8 cellular contexts compared by ENCODE assay signal in genomic region chr9:128828719-128829452, GRCh38. TPM values are rescaled to one million over a fixed set of nuclear protein-coding genes. Genes with fewer than 3 reads are reported as not detected.
DNase-seq lines count a peak whose midpoint lies in the region; FAIRE-seq and TF ChIP-seq lines count a peak whose summit lies in the region.

No MANE protein-coding gene starts in this region.

- peak overlapping the region; percentile 70; the same call in 1 of the 2 replicates for H3K14ac ChIP-seq in H9 (ENCODE audit: insufficient read depth, low read length)

- H2BK5ac ChIP-seq in H9 (ENCODE audit: insufficient read length, low read length) = no peak overlapping the region

- peaks cover 0 to 50% (median 29%) of the 10 kb centered on the region in 11 experiments; a peak in 13 of 22 replicates for H4K20me1 ChIP-seq in BLaER1 treated with 17β-estradiol and CSF1 and Interleukin-3, amounts not matched to agents 10 nM and 100 nM
- H4K20me1 ChIP-seq in H9 (ENCODE audit: control insufficient read depth, insufficient read depth, insufficient read length) = no peaks in the 10 kb centered on the region
- H4K20me1 ChIP-seq in keratinocyte (ENCODE audit: control insufficient read depth, extremely low read depth, insufficient read depth, low read length) = no peaks in the 10 kb centered on the region

- H3K36me3 ChIP-seq in BLaER1 treated with 17β-estradiol and CSF1 and Interleukin-3, amounts not matched to agents 10 nM and 100 nM = peaks cover 34 to 65% (median 55%) of the 10 kb centered on the region in 11 experiments
- H3K36me3 ChIP-seq in keratinocyte (ENCODE audit: control insufficient read depth in 2 of 2, extremely low read depth in 1 of 2, insufficient read depth in 2 of 2, low read length in 2 of 2) = peaks cover 25 to 33% of the 10 kb centered on the region in 2 experiments

- no peak overlapping the region for H4K8ac ChIP-seq in H9 (replicated peaks; ENCODE audit: insufficient read length, low read depth, low read length)

- H2BK20ac ChIP-seq in H9 (ENCODE audit: low read depth, low read length, poor library complexity, severe bottlenecking) = no peak overlapping the region

- peaks cover 38 to 62% (median 56%) of the 10 kb centered on the region in 3 experiments; a peak in 6 of 7 replicates for H3K36me3 Mint-ChIP-seq in H9 (ENCODE audit: insufficient read depth in 1 of 3, low read depth in 3 of 3)
- H3K36me3 Mint-ChIP-seq in activated T-helper 1 cell treated with anti-CD3 and anti-CD28 coated beads, Interleukin-12 subunit alpha, Interleukin-12 subunit beta, Interleukin-2, Interleukin-4 antibody, amounts not matched to agents 30 ng/mL and 10 ng/mL and 1 ng/mL, durations not matched to agents 14 hours and 24 hours and 36 hours (ENCODE audit: low read depth) = peaks cover 26% of the 10 kb centered on the region

- intact Hi-C loops in activated T-helper 1 cell treated with anti-CD3 and anti-CD28 coated beads, Interleukin-12 subunit alpha, Interleukin-12 subunit beta, Interleukin-2, Interleukin-4 antibody, amounts not matched to agents 30 ng/mL and 10 ng/mL and 1 ng/mL, durations not matched to agents 14 hours and 24 hours and 36 hours (cut with micrococcal nuclease) = loop anchor here (1.0 to 2.0 kb wide), 8 partner anchors 11 to 282 kb away; partner anchors contain the start of genes DOLK, ENDOG, LRRC8A and NUP188

- no peaks in the 10 kb centered on the region for H3K9me3 Mint-ChIP-seq in H9
- no peaks in the 10 kb centered on the region for H3K9me3 Mint-ChIP-seq in activated T-helper 1 cell treated with anti-CD3 and anti-CD28 coated beads, Interleukin-12 subunit alpha, Interleukin-12 subunit beta, Interleukin-2, Interleukin-4 antibody, amounts not matched to agents 30 ng/mL and 10 ng/mL and 1 ng/mL, durations not matched to agents 14 hours and 24 hours and 36 hours

- peaks cover 8% of the 10 kb centered on the region for H3K23me2 ChIP-seq in H9 (ENCODE audit: insufficient read length, low read depth, low read length, poor library complexity, severe bottlenecking)

- peak overlapping the region; percentile 90 to 93 for H3K4me3 Mint-ChIP-seq in H9
- H3K4me3 Mint-ChIP-seq in activated T-helper 1 cell treated with anti-CD3 and anti-CD28 coated beads, Interleukin-12 subunit alpha, Interleukin-12 subunit beta, Interleukin-2, Interleukin-4 antibody, amounts not matched to agents 30 ng/mL and 10 ng/mL and 1 ng/mL, durations not matched to agents 14 hours and 24 hours and 36 hours = peak overlapping the region; percentile 97

- H2BK12ac ChIP-seq in H9 (ENCODE audit: insufficient read length, low read depth, low read length) = no peak overlapping the region

- peak overlapping the region; percentile 79 to 96 (median 89) for H3K9ac ChIP-seq in BLaER1 treated with 17β-estradiol and CSF1 and Interleukin-3, amounts not matched to agents 10 nM and 100 nM
- H3K9ac ChIP-seq in H9 (ENCODE audit: extremely low read depth, insufficient read length, low read length) (peak overlapping the region; percentile 79), keratinocyte (ENCODE audit: control insufficient read depth, extremely low read depth, insufficient read depth, low read length) (peak overlapping the region; percentile 87)

- peaks cover 6 to 10% of the 10 kb centered on the region in 2 experiments for H3K4me1 Mint-ChIP-seq in H9
- H3K4me1 Mint-ChIP-seq in activated T-helper 1 cell treated with anti-CD3 and anti-CD28 coated beads, Interleukin-12 subunit alpha, Interleukin-12 subunit beta, Interleukin-2, Interleukin-4 antibody, amounts not matched to agents 30 ng/mL and 10 ng/mL and 1 ng/mL, durations not matched to agents 14 hours and 24 hours and 36 hours (ENCODE audit: low read depth) = peaks cover 23% of the 10 kb centered on the region

- DNase-seq in H9 (no peak), keratinocyte (ENCODE audit: low read depth, low spot score) (no peak), HuH-7 (ENCODE audit: low spot score) (no peak), SKM-1 treated with dmso at 0.1 percent for 144 hours (lab: John Stamatoyannopoulos, UW; ENCODE audit: unreplicated experiment) (no peak), COLO668 (lab: John Stamatoyannopoulos, UW; ENCODE audit: unreplicated experiment) (no peak)
- no peak for DNase-seq in activated T-helper 1 cell treated with anti-CD3 and anti-CD28 coated beads, Interleukin-12 subunit alpha, Interleukin-12 subunit beta, Interleukin-2, Interleukin-4 antibody, amounts not matched to agents 30 ng/mL and 10 ng/mL and 1 ng/mL, durations not matched to agents 14 hours and 24 hours and 36 hours (ENCODE audit: low spot score)

- H3K4me2 ChIP-seq in BLaER1 treated with 17β-estradiol and CSF1 and Interleukin-3, amounts not matched to agents 10 nM and 100 nM = peak overlapping the region; percentile 82 to 99 (median 95)
- H3K4me2 ChIP-seq in H9 (ENCODE audit: insufficient read depth, insufficient read length, low read length) (peak overlapping the region; percentile 91), keratinocyte (ENCODE audit: control insufficient read depth, extremely low read depth, insufficient read depth, low read depth, low read length) (peak overlapping the region; percentile 98)

- dilution Hi-C loops in keratinocyte (cut with MboI; ENCODE audit: extremely low pct_ligation_motif_present, low sequenced_read_pairs) = no loop called here

- no peak overlapping the region for H2AK5ac ChIP-seq in H9 (ENCODE audit: insufficient read length, low read length)

- H3K79me2 ChIP-seq in H9 (ENCODE audit: insufficient read depth, low read length) = peaks cover 3% of the 10 kb centered on the region; the same call in 1 of the 2 replicates
- H3K79me2 ChIP-seq in keratinocyte (ENCODE audit: control insufficient read depth, insufficient read depth, low read length) = peaks cover 9% of the 10 kb centered on the region

- TF ChIP-seq CTCF in H9 (conservative IDR thresholded peaks at IDR 0.05) = no peak
- TF ChIP-seq CTCF in keratinocyte (optimal IDR thresholded peaks at IDR 0.05 in 1 of 3, IDR thresholded peaks at IDR 0.05 in 1 of 3, conservative IDR thresholded peaks at IDR 0.05 in 1 of 3; ENCODE audit: extremely low read depth in 1 of 3, insufficient read depth in 2 of 3, low read length in 3 of 3) = no peak

- H3K4me1 ChIP-seq in BLaER1 treated with 17β-estradiol and CSF1 and Interleukin-3, amounts not matched to agents 10 nM and 100 nM = peaks cover 17 to 26% (median 19%) of the 10 kb centered on the region in 10 experiments
- H3K4me1 ChIP-seq in H9 (ENCODE audit: insufficient read depth, low read length) (no peaks in the 10 kb centered on the region), keratinocyte (ENCODE audit: control insufficient read depth, extremely low read depth, insufficient read depth, low read length) (peaks cover 6% of the 10 kb centered on the region)

- H3K4ac ChIP-seq in H9 (ENCODE audit: low read depth, low read length) = no peak overlapping the region

- H3K79me1 ChIP-seq in H9 (ENCODE audit: insufficient read depth, low read depth, low read length, poor library complexity, severe bottlenecking) = peaks cover 8% of the 10 kb centered on the region

- H2BK15ac ChIP-seq in H9 (ENCODE audit: low read depth, low read length) = no peak overlapping the region

- peak overlapping the region; percentile 53 to 91 (median 83); a peak in 21 of 22 replicates for H3K27ac ChIP-seq in BLaER1 treated with 17β-estradiol and CSF1 and Interleukin-3, amounts not matched to agents 10 nM and 100 nM
- no peak overlapping the region for H3K27ac ChIP-seq in H9 (ENCODE audit: insufficient read length, low read depth, low read length)
- H3K27ac ChIP-seq in keratinocyte (ENCODE audit: control insufficient read depth, insufficient read depth, low read length) = peak overlapping the region; percentile 57
- peak overlapping the region; percentile 27 for H3K27ac ChIP-seq in temporal lobe (ENCODE audit: low read depth, low read length)

- WGBS in H9 (ENCODE audit: extremely low coverage, insufficient read length, low lambda C conversion rate) = no CpG with 5 or more reads among the region's 18 CpGs

- H3K56ac ChIP-seq in H9 (ENCODE audit: insufficient read length, low read depth, low read length) = no peak overlapping the region

- no peak overlapping the region for H3T11ph ChIP-seq in H9 (ENCODE audit: low read length)

- H2BK120ac ChIP-seq in H9 (ENCODE audit: low read depth, low read length, poor library complexity, severe bottlenecking) = no peak overlapping the region

- no peak overlapping the region for H4K5ac ChIP-seq in H9 (ENCODE audit: insufficient read length, low read depth, low read length)

- no peak overlapping the region for H3K18ac ChIP-seq in H9 (ENCODE audit: insufficient read length, low read depth, low read length)

- peak overlapping the region; percentile 74 to 98 (median 92) for H3K4me3 ChIP-seq in BLaER1 treated with 17β-estradiol and CSF1 and Interleukin-3, amounts not matched to agents 10 nM and 100 nM
- peak overlapping the region; percentile 80 to 94 (median 84) for H3K4me3 ChIP-seq in keratinocyte (ENCODE audit: control insufficient read depth in 2 of 3, extremely low read depth in 1 of 3, insufficient read depth in 2 of 3, low read depth in 1 of 3, low read length in 3 of 3)

- no peak overlapping the region for H4K91ac ChIP-seq in H9 (ENCODE audit: insufficient read length, low read depth, low read length)

- H3K27me3 Mint-ChIP-seq in H9 (ENCODE audit: low read depth) = no peaks in the 10 kb centered on the region
- no peaks in the 10 kb centered on the region for H3K27me3 Mint-ChIP-seq in activated T-helper 1 cell treated with anti-CD3 and anti-CD28 coated beads, Interleukin-12 subunit alpha, Interleukin-12 subunit beta, Interleukin-2, Interleukin-4 antibody, amounts not matched to agents 30 ng/mL and 10 ng/mL and 1 ng/mL, durations not matched to agents 14 hours and 24 hours and 36 hours (ENCODE audit: insufficient read depth)

- no peaks in the 10 kb centered on the region for H3K9me1 ChIP-seq in keratinocyte (ENCODE audit: control insufficient read depth, extremely low read depth, insufficient read depth, low read length)

- peak overlapping the region; percentile 43 to 96 (median 89); a peak in 5 of 7 replicates for H3K27ac Mint-ChIP-seq in H9
- peak overlapping the region; percentile 88 for H3K27ac Mint-ChIP-seq in activated T-helper 1 cell treated with anti-CD3 and anti-CD28 coated beads, Interleukin-12 subunit alpha, Interleukin-12 subunit beta, Interleukin-2, Interleukin-4 antibody, amounts not matched to agents 30 ng/mL and 10 ng/mL and 1 ng/mL, durations not matched to agents 14 hours and 24 hours and 36 hours

- FAIRE-seq in keratinocyte (lab: Jason Lieb, UNC) = no peak

- H3K9me3 ChIP-seq in BLaER1 treated with 17β-estradiol and CSF1 and Interleukin-3, amounts not matched to agents 10 nM and 100 nM (replicated peaks in 1 of 11) = no peaks in the 10 kb centered on the region
- H3K9me3 ChIP-seq in H9 (ENCODE audit: control insufficient read depth, low read depth, low read length) = no peaks in the 10 kb centered on the region
- no peaks in the 10 kb centered on the region for H3K9me3 ChIP-seq in keratinocyte (ENCODE audit: control insufficient read depth, low read depth, low read length)

- H3K23ac ChIP-seq in H9 (ENCODE audit: insufficient read length, low read depth, low read length) = no peak overlapping the region

- H3K27me3 ChIP-seq in BLaER1 treated with 17β-estradiol and CSF1 and Interleukin-3, amounts not matched to agents 10 nM and 100 nM = no peaks in the 10 kb centered on the region
- H3K27me3 ChIP-seq in H9 (ENCODE audit: insufficient read depth, low read length) (no peaks in the 10 kb centered on the region), keratinocyte (ENCODE audit: control insufficient read depth, extremely low read depth, insufficient read depth, low read length) (no peaks in the 10 kb centered on the region)

- H2AFZ ChIP-seq in H9 (ENCODE audit: low read length) (no peak overlapping the region), keratinocyte (ENCODE audit: control insufficient read depth, low read length) (peak overlapping the region; percentile 84)

RNA-seq across cellular contexts. Expression of gene SPOUT1, which starts 0.7 kb away (rescaled TPM):
- total RNA-seq in H9 (2021) (86.3 and 91.8 TPM in 2 replicates), temporal lobe (10.8 TPM)
- 151 and 158 TPM in 2 replicates for total RNA-seq in activated T-helper 1 cell treated with anti-CD3 and anti-CD28 coated beads, Interleukin-12 subunit alpha, Interleukin-12 subunit beta, Interleukin-2, Interleukin-4 antibody, amounts not matched to agents 30 ng/mL and 10 ng/mL and 1 ng/mL, durations not matched to agents 14 hours and 24 hours and 36 hours
- polyA plus RNA-seq in keratinocyte = 22.0 to 27.5 TPM (median 26.5 TPM) in 3 replicates
- 10.8 TPM for polyA plus RNA-seq in keratinocyte (2011; ENCODE audit: low read depth)
- polyA plus RNA-seq in keratinocyte (2011; cell fraction: cytosol; rRNA removed) = 16.2 and 27.5 TPM in 2 replicates
- 35.5 and 46.1 TPM in 2 replicates for polyA plus RNA-seq in keratinocyte (2011; cell fraction: nucleus; rRNA removed)
- 27.1 and 27.3 TPM in 2 replicates for polyA plus RNA-seq in keratinocyte (2012; ENCODE audit: low replicate concordance)
- 18.3 to 77.2 TPM (median 19.1 TPM) in 3 replicates for polyA minus RNA-seq in keratinocyte
- 29.9 TPM for polyA minus RNA-seq in keratinocyte (2011; cell fraction: cytosol; rRNA and poly(A)+ RNA removed)
- polyA minus RNA-seq in keratinocyte (2011; cell fraction: nucleus; rRNA and poly(A)+ RNA removed) = 5.9 and 6.9 TPM in 2 replicates

RNA-seq across cellular contexts. Expression of gene ENDOG, which starts 10.6 kb away (rescaled TPM):
- total RNA-seq in H9 (2021) (16.7 and 17.6 TPM in 2 replicates), temporal lobe (9.6 TPM)
- 22.1 and 26.2 TPM in 2 replicates for total RNA-seq in activated T-helper 1 cell treated with anti-CD3 and anti-CD28 coated beads, Interleukin-12 subunit alpha, Interleukin-12 subunit beta, Interleukin-2, Interleukin-4 antibody, amounts not matched to agents 30 ng/mL and 10 ng/mL and 1 ng/mL, durations not matched to agents 14 hours and 24 hours and 36 hours
- polyA plus RNA-seq in keratinocyte = 10.1 to 18.5 TPM (median 10.2 TPM) in 3 replicates
- polyA plus RNA-seq in keratinocyte (2011; ENCODE audit: low read depth) = 1.9 TPM
- polyA plus RNA-seq in keratinocyte (2011; cell fraction: cytosol; rRNA removed) = 7.1 and 15.1 TPM in 2 replicates
- polyA plus RNA-seq in keratinocyte (2011; cell fraction: nucleus; rRNA removed) = 6.8 and 11.2 TPM in 2 replicates
- 6.4 and 13.6 TPM in 2 replicates for polyA plus RNA-seq in keratinocyte (2012; ENCODE audit: low replicate concordance)
- 7.4 to 16.6 TPM (median 9.9 TPM) in 3 replicates for polyA minus RNA-seq in keratinocyte
- polyA minus RNA-seq in keratinocyte (2011; cell fraction: cytosol; rRNA and poly(A)+ RNA removed) = 28.8 TPM
- polyA minus RNA-seq in keratinocyte (2011; cell fraction: nucleus; rRNA and poly(A)+ RNA removed) = 4.9 and 5.2 TPM in 2 replicates

RNA-seq across cellular contexts. Expression of gene TBC1D13, which starts 41.8 kb away (rescaled TPM):
- total RNA-seq in H9 (2021) = 27.3 and 30.3 TPM in 2 replicates
- total RNA-seq in activated T-helper 1 cell treated with anti-CD3 and anti-CD28 coated beads, Interleukin-12 subunit alpha, Interleukin-12 subunit beta, Interleukin-2, Interleukin-4 antibody, amounts not matched to agents 30 ng/mL and 10 ng/mL and 1 ng/mL, durations not matched to agents 14 hours and 24 hours and 36 hours = 21.2 and 22.3 TPM in 2 replicates
- 12.8 to 25.1 TPM (median 14.1 TPM) in 3 replicates for polyA plus RNA-seq in keratinocyte
- 3.8 TPM for polyA plus RNA-seq in keratinocyte (2011; ENCODE audit: low read depth)
- polyA plus RNA-seq in keratinocyte (2011; cell fraction: cytosol; rRNA removed) = 17.7 and 18.4 TPM in 2 replicates
- 20.3 and 20.7 TPM in 2 replicates for polyA plus RNA-seq in keratinocyte (2011; cell fraction: nucleus; rRNA removed)
- polyA plus RNA-seq in keratinocyte (2012; ENCODE audit: low replicate concordance) = 9.0 and 15.9 TPM in 2 replicates
- polyA minus RNA-seq in keratinocyte = 16.9 to 23.8 TPM (median 16.9 TPM) in 3 replicates
- 6.3 TPM for polyA minus RNA-seq in keratinocyte (2011; cell fraction: cytosol; rRNA and poly(A)+ RNA removed)
- 5.0 and 8.3 TPM in 2 replicates for polyA minus RNA-seq in keratinocyte (2011; cell fraction: nucleus; rRNA and poly(A)+ RNA removed)
- total RNA-seq in temporal lobe = 10.1 TPM

RNA-seq across cellular contexts. Expression of gene KYAT1, which starts 52.9 kb away (rescaled TPM):
- total RNA-seq in H9 (2021) (14.6 and 15.2 TPM in 2 replicates), temporal lobe (9.1 TPM)
- total RNA-seq in activated T-helper 1 cell treated with anti-CD3 and anti-CD28 coated beads, Interleukin-12 subunit alpha, Interleukin-12 subunit beta, Interleukin-2, Interleukin-4 antibody, amounts not matched to agents 30 ng/mL and 10 ng/mL and 1 ng/mL, durations not matched to agents 14 hours and 24 hours and 36 hours = 10.6 and 12.2 TPM in 2 replicates
- 10.9 to 13.9 TPM (median 13.9 TPM) in 3 replicates for polyA plus RNA-seq in keratinocyte
- 0.94 TPM for polyA plus RNA-seq in keratinocyte (2011; ENCODE audit: low read depth)
- 7.3 and 10.5 TPM in 2 replicates for polyA plus RNA-seq in keratinocyte (2011; cell fraction: cytosol; rRNA removed)
- polyA plus RNA-seq in keratinocyte (2011; cell fraction: nucleus; rRNA removed) = 16.3 and 20.8 TPM in 2 replicates
- 5.3 and 10.5 TPM in 2 replicates for polyA plus RNA-seq in keratinocyte (2012; ENCODE audit: low replicate concordance)
- 6.9 to 19.5 TPM (median 10.4 TPM) in 3 replicates for polyA minus RNA-seq in keratinocyte
- 9.8 TPM for polyA minus RNA-seq in keratinocyte (2011; cell fraction: cytosol; rRNA and poly(A)+ RNA removed)
- 4.2 and 5.6 TPM in 2 replicates for polyA minus RNA-seq in keratinocyte (2011; cell fraction: nucleus; rRNA and poly(A)+ RNA removed)

RNA-seq across cellular contexts. Expression of gene LRRC8A, which starts 53.0 kb away (rescaled TPM):
- total RNA-seq in H9 (2021) (76.0 and 79.2 TPM in 2 replicates), temporal lobe (19.9 TPM)
- 30.1 and 32.9 TPM in 2 replicates for total RNA-seq in activated T-helper 1 cell treated with anti-CD3 and anti-CD28 coated beads, Interleukin-12 subunit alpha, Interleukin-12 subunit beta, Interleukin-2, Interleukin-4 antibody, amounts not matched to agents 30 ng/mL and 10 ng/mL and 1 ng/mL, durations not matched to agents 14 hours and 24 hours and 36 hours
- 88.3 to 127 TPM (median 109 TPM) in 3 replicates for polyA plus RNA-seq in keratinocyte
- polyA plus RNA-seq in keratinocyte (2011; ENCODE audit: low read depth) = 51.1 TPM
- polyA plus RNA-seq in keratinocyte (2011; cell fraction: cytosol; rRNA removed) = 77.7 and 119 TPM in 2 replicates
- 143 and 183 TPM in 2 replicates for polyA plus RNA-seq in keratinocyte (2011; cell fraction: nucleus; rRNA removed)
- 109 and 130 TPM in 2 replicates for polyA plus RNA-seq in keratinocyte (2012; ENCODE audit: low replicate concordance)
- polyA minus RNA-seq in keratinocyte = 154 to 426 TPM (median 169 TPM) in 3 replicates
- polyA minus RNA-seq in keratinocyte (2011; cell fraction: cytosol; rRNA and poly(A)+ RNA removed) = 129 TPM
- polyA minus RNA-seq in keratinocyte (2011; cell fraction: nucleus; rRNA and poly(A)+ RNA removed) = 118 and 144 TPM in 2 replicates
